24 cellular contexts compared by ENCODE assay signal in genomic region chr3:195078891-195079440, GRCh38.
A peak's percentile ranks its signal among the peaks of the same experiment; 100 is the strongest.
DNase-seq lines count a peak whose midpoint lies in the region; ATAC-seq and TF ChIP-seq lines count a peak whose summit lies in the region.
"Had no signal": no experiment of that assay in that cellular context is flagged by ENCODE, and none has a peak within 500 bp of the region (broad histone marks: within the 10 kb centered on the region; RNA-seq: fewer than 3 reads in every experiment).

No MANE protein-coding gene starts in this region.

- peaks cover 8% of the 10 kb centered on the region for H3K4me1 Mint-ChIP-seq in central memory CD8-positive, alpha-beta T cell
- H3K4me1 Mint-ChIP-seq in neural crest cell, result peaks cover 24% of the 10 kb centered on the region

- in situ Hi-C loops in GM13977 (cut with MboI; ENCODE audit: low pct_unique_long_range_greater_than_20kb, low sequenced_read_pairs, unreplicated experiment), result no loop called here

- no peak for TF ChIP-seq CTCF in neural crest cell (conservative IDR thresholded peaks at IDR 0.05)
- TF ChIP-seq CTCF in GM13977 (IDR thresholded peaks at IDR 0.05; ENCODE audit: extremely low read depth, insufficient read depth, missing control alignments), result no peak

- DNase-seq in DMS 273 (lab: John Stamatoyannopoulos, UW; ENCODE audit: unreplicated experiment) (peak; percentile 89), NCI-H1694 treated with DMSO at 0.1 percent for 48 hours (lab: John Stamatoyannopoulos, UW) (peak; percentile 92), neural crest cell (ENCODE audit: low read depth, low spot score) (no peak), DMS114 treated with DMSO at 0.1 percent for 48 hours (lab: John Stamatoyannopoulos, UW; ENCODE audit: unreplicated experiment) (no peak), GM13977 (ENCODE audit: low spot score) (no peak)
- no peak for DNase-seq in central memory CD8-positive, alpha-beta T cell (ENCODE audit: low spot score in 2 of 2)
- no peak for DNase-seq in stimulated activated CD4-positive, alpha-beta T cell treated with anti-CD3 and anti-CD28 coated beads, Interleukin-4, amount 100 ng/mL, for 1 hour
- DNase-seq: activated CD4-positive, alpha-beta T cell treated with anti-CD3 and anti-CD28 coated beads for 48 hours; activated T-cell treated with anti-CD3 and anti-CD28 coated beads, Interleukin-2, amount 50 U/mL, for 72 hours; amygdala; CD4-positive, alpha-beta T cell; central memory CD4-positive, alpha-beta T cell; DMS53; GOT3; NCI-H1417; NCI-H748 treated with DMSO at 0.1 percent for 48 hours; OCI-M1; SHP77; stimulated activated CD4-positive, alpha-beta T cell treated with anti-CD3 and anti-CD28 coated beads, Interleukin-1b, Interleukin-23, amount 100 ng/mL, for 48 hours; testis had no signal

- no peaks in the 10 kb centered on the region for H3K9me3 Mint-ChIP-seq in central memory CD8-positive, alpha-beta T cell
- no peaks in the 10 kb centered on the region for H3K9me3 Mint-ChIP-seq in neural crest cell
- H3K9me3 Mint-ChIP-seq: activated naive CD4-positive, alpha-beta T cell treated with anti-CD3 and anti-CD28 coated beads, Interleukin-2, amount 10 ng/mL, durations not matched to agents 7 days and 5 days; activated T-cell treated with anti-CD3 and anti-CD28 coated beads, Interleukin-2, amount 50 U/mL, for 72 hours; CD4-positive, alpha-beta T cell; stimulated activated memory B cell treated with anti-CD40 and anti-IgM and Interleukin-4, amounts not matched to agents 10 μg/mL and 1 μg/mL and 100 μg/mL, for 72 hours had no signal

- H3K36me3 Mint-ChIP-seq in central memory CD8-positive, alpha-beta T cell (ENCODE audit: insufficient read depth), result no peaks in the 10 kb centered on the region
- H3K36me3 Mint-ChIP-seq in neural crest cell (ENCODE audit: low read depth), result no peaks in the 10 kb centered on the region
- H3K36me3 Mint-ChIP-seq: activated naive CD4-positive, alpha-beta T cell treated with anti-CD3 and anti-CD28 coated beads, Interleukin-2, amount 10 ng/mL, durations not matched to agents 7 days and 5 days; stimulated activated memory B cell treated with anti-CD40 and anti-IgM and Interleukin-4, amounts not matched to agents 10 μg/mL and 1 μg/mL and 100 μg/mL, for 72 hours had no signal

- H3K27me3 Mint-ChIP-seq in central memory CD8-positive, alpha-beta T cell, result no peaks in the 10 kb centered on the region
- H3K27me3 Mint-ChIP-seq in neural crest cell (ENCODE audit: low read depth), result no peaks in the 10 kb centered on the region
- H3K27me3 Mint-ChIP-seq: activated naive CD4-positive, alpha-beta T cell treated with anti-CD3 and anti-CD28 coated beads, Interleukin-2, amount 10 ng/mL, durations not matched to agents 7 days and 5 days; CD4-positive, alpha-beta T cell; progenitor cell of endocrine pancreas; stimulated activated memory B cell treated with anti-CD40 and anti-IgM and Interleukin-4, amounts not matched to agents 10 μg/mL and 1 μg/mL and 100 μg/mL, for 72 hours had no signal

- peak overlapping the region; percentile 33 for H3K27ac Mint-ChIP-seq in central memory CD8-positive, alpha-beta T cell (ENCODE audit: low read depth)
- H3K27ac Mint-ChIP-seq in neural crest cell (ENCODE audit: unreplicated experiment), result peak overlapping the region; percentile 66
- H3K27ac Mint-ChIP-seq: activated naive CD4-positive, alpha-beta T cell treated with anti-CD3 and anti-CD28 coated beads, Interleukin-2, amount 10 ng/mL, durations not matched to agents 7 days and 5 days; activated T-cell treated with anti-CD3 and anti-CD28 coated beads, Interleukin-2, amount 50 U/mL, for 72 hours; CD4-positive, alpha-beta T cell had no signal

- no peak for ATAC-seq in central memory CD8-positive, alpha-beta T cell (replicated peaks; ENCODE audit: extremely low read depth, poor library complexity, severe bottlenecking)
- ATAC-seq in GM19328 (IDR thresholded peaks at IDR 0.05; ENCODE audit: unreplicated experiment), result no peak
- ATAC-seq: activated T-cell treated with anti-CD3 and anti-CD28 coated beads, Interleukin-2, amount 50 U/mL, for 72 hours; stimulated activated memory B cell treated with anti-CD40 and anti-IgM and Interleukin-4, amounts not matched to agents 10 μg/mL and 1 μg/mL and 100 μg/mL, for 72 hours had no signal

- no peak overlapping the region for H3K4me3 Mint-ChIP-seq in central memory CD8-positive, alpha-beta T cell
- no peak overlapping the region for H3K4me3 Mint-ChIP-seq in neural crest cell
- H3K4me3 Mint-ChIP-seq: activated naive CD4-positive, alpha-beta T cell treated with anti-CD3 and anti-CD28 coated beads, Interleukin-2, amount 10 ng/mL, durations not matched to agents 7 days and 5 days; activated T-cell treated with anti-CD3 and anti-CD28 coated beads, Interleukin-2, amount 50 U/mL, for 72 hours; CD4-positive, alpha-beta T cell; stimulated activated memory B cell treated with anti-CD40 and anti-IgM and Interleukin-4, amounts not matched to agents 10 μg/mL and 1 μg/mL and 100 μg/mL, for 72 hours had no signal

Comparison
In these comparisons a context has a peak if more than half of its experiments do, and no peak if none do; other contexts are left out.
1. DNase-seq: peak in DMS 273 (single experiment) and NCI-H1694 treated with DMSO at 0.1 percent for 48 hours (single experiment); none in central memory CD8-positive, alpha-beta T cell (0 of 2), neural crest cell (single experiment), stimulated activated CD4-positive, alpha-beta T cell treated with anti-CD3 and anti-CD28 coated beads, Interleukin-4, amount 100 ng/mL, for 1 hour (single experiment), DMS114 treated with DMSO at 0.1 percent for 48 hours (single experiment) and GM13977 (single experiment).